Comparison of ENCODE assay signal across 23 cellular contexts in the genomic region with DNA sequence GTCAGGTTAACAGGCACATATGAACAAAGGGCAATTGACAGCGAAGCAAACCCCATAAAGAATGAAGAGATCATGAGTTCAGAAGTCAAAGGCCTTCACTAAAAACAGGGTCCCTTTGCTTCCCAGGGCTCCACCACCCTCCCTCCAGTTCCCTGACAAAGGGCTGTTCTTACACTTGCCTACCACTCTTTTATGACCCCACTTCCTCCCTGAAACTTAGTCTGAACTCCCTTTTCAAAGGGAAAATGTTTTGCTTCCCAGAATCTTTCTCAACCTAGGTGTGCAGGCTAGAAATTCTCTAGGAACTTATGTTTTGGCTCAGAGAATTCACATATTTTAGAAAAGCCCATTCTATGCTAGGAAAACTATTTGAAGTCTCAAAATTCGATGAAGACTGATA.
DNase-seq lines count a peak whose midpoint lies in the region; ATAC-seq lines count a peak whose summit lies in the region.
"Had no signal": no experiment of that assay in that cellular context is flagged by ENCODE, and none has a peak within 500 bp of the region (broad histone marks: within the 10 kb centered on the region; RNA-seq: fewer than 3 reads in every experiment).

No MANE protein-coding gene starts in this region.

- H3K9me3 Mint-ChIP-seq in CD4-positive, alpha-beta memory T cell, result peaks cover 0 to under 1% (median 0%) of the 10 kb centered on the region in 8 donors
- H3K9me3 Mint-ChIP-seq in natural killer cell treated with Interleukin-12 subunit alpha and Interleukin-12 subunit beta and Interleukin-15 and Interleukin-18, amount 100 ng/mL, for 72 hours, result no peaks in the 10 kb centered on the region
- H3K9me3 Mint-ChIP-seq: activated B cell treated with CpG ODN at 0.5 μM for 24 hours; activated T-cell treated with anti-CD3 and anti-CD28 coated beads, Interleukin-2, amount 50 U/mL, for 4 hours; stimulated activated naive CD8-positive, alpha-beta T cell treated with anti-CD3 and anti-CD28 coated beads, Interleukin-15, Interleukin-2, amounts not matched to agents 100 ng/mL and 50 ng/mL, for 24 hours; T-helper 2 cell treated with Interferon-gamma antibody and Interleukin-4, amounts not matched to agents 5 μg/mL and 100 μg/mL, for 36 hours had no signal

- H3K36me3 ChIP-seq in CD4-positive, alpha-beta memory T cell (ENCODE audit: insufficient read depth, low read length), result no peaks in the 10 kb centered on the region
- H3K36me3 ChIP-seq in H7 (replicated peaks; ENCODE audit: control insufficient read depth, insufficient read depth, low read length), result no peaks in the 10 kb centered on the region
- H3K36me3 ChIP-seq: colonic mucosa, tibial nerve had no signal

- H3K4me3 ChIP-seq in CD4-positive, alpha-beta memory T cell (ENCODE audit: low read length in 2 of 2), result no peak overlapping the region
- no peak overlapping the region for H3K4me3 ChIP-seq in H7 (ENCODE audit: insufficient read depth, low read depth, low read length)
- H3K4me3 ChIP-seq: colonic mucosa, skin epidermis, tibial nerve had no signal

- POLR2A ChIA-PET in CD4-positive, alpha-beta memory T cell (lab: Charles Lee; ENCODE audit: partially characterized antibody), result interaction anchor here (1.6 to 2.4 kb wide), 2 partner anchors 22 to 86 kb away, joined by 5 to 12 read pairs; partner anchors contain the start of gene ITGA4

- peaks cover 2 to 6% of the 10 kb centered on the region in 2 donors for H3K36me3 Mint-ChIP-seq in CD4-positive, alpha-beta memory T cell
- no peaks in the 10 kb centered on the region for H3K36me3 Mint-ChIP-seq in T-helper 17 cell (ENCODE audit: low read depth)
- no peaks in the 10 kb centered on the region for H3K36me3 Mint-ChIP-seq in natural killer cell treated with Interleukin-12 subunit alpha and Interleukin-12 subunit beta and Interleukin-15 and Interleukin-18, amount 100 ng/mL, for 72 hours
- H3K36me3 Mint-ChIP-seq: brain had no signal

- no peaks in the 10 kb centered on the region for H3K27me3 Mint-ChIP-seq in CD4-positive, alpha-beta memory T cell
- no peaks in the 10 kb centered on the region for H3K27me3 Mint-ChIP-seq in T-helper 17 cell
- H3K27me3 Mint-ChIP-seq in natural killer cell treated with Interleukin-12 subunit alpha and Interleukin-12 subunit beta and Interleukin-15 and Interleukin-18, amount 100 ng/mL, for 72 hours, result no peaks in the 10 kb centered on the region
- H3K27me3 Mint-ChIP-seq: activated B cell treated with CpG ODN at 0.5 μM for 24 hours; stimulated activated naive CD8-positive, alpha-beta T cell treated with anti-CD3 and anti-CD28 coated beads, Interleukin-15, Interleukin-2, amounts not matched to agents 100 ng/mL and 50 ng/mL, for 24 hours had no signal

- peaks cover 28% of the 10 kb centered on the region for H3K4me1 ChIP-seq in CD4-positive, alpha-beta memory T cell (ENCODE audit: insufficient read depth, low read length)
- H3K4me1 ChIP-seq: colonic mucosa had no signal

- no peak overlapping the region for H3K27ac ChIP-seq in CD4-positive, alpha-beta memory T cell (ENCODE audit: low read depth, low read length)
- H3K27ac ChIP-seq in caudate nucleus (ENCODE audit: low read depth, low read length), result no peak overlapping the region
- H3K27ac ChIP-seq: colonic mucosa, tibial nerve had no signal

- CTCF ChIA-PET in CD4-positive, alpha-beta memory T cell (lab: Charles Lee; ENCODE audit: partially characterized antibody), result no interaction called here

- DNase-seq in CD4-positive, alpha-beta memory T cell, result no peak
- DNase-seq in H7 (peak; percentile 5), T-helper 17 cell (no peak), HuH-7 (ENCODE audit: low spot score) (no peak), hypothalamus (lab: John Stamatoyannopoulos, UW) (no peak), caudate nucleus (lab: John Stamatoyannopoulos, UW) (no peak)
- no peak for DNase-seq in natural killer cell treated with Interleukin-12 subunit alpha and Interleukin-12 subunit beta and Interleukin-15 and Interleukin-18, amount 100 ng/mL, for 72 hours (ENCODE audit: low spot score)
- DNase-seq: activated B cell treated with CpG ODN at 0.5 μM for 24 hours; activated naive CD4-positive, alpha-beta T cell treated with anti-CD3 and anti-CD28 coated beads, Interleukin-2, amount 50 U/mL, for 16 hours; activated T-cell treated with anti-CD3 and anti-CD28 coated beads, Interleukin-2, amount 50 U/mL, for 4 hours; colonic mucosa; left colon; mesendoderm; NCI-H1694; PC-3; SIG-M5; stimulated activated CD4-positive, alpha-beta T cell treated with anti-CD3 and anti-CD28 coated beads, Interleukin-2, amount 100 ng/mL, for 48 hours had no signal

- H3K4me1 Mint-ChIP-seq in CD4-positive, alpha-beta memory T cell, result peaks cover 17 to 36% (median 27%) of the 10 kb centered on the region in 4 donors
- peaks cover 15% of the 10 kb centered on the region for H3K4me1 Mint-ChIP-seq in T-helper 17 cell
- H3K4me1 Mint-ChIP-seq in natural killer cell treated with Interleukin-12 subunit alpha and Interleukin-12 subunit beta and Interleukin-15 and Interleukin-18, amount 100 ng/mL, for 72 hours (ENCODE audit: low read depth in 2 of 2), result peaks cover 22 to 26% of the 10 kb centered on the region in 2 donors

- no peak for ATAC-seq in T-helper 17 cell
- ATAC-seq in natural killer cell treated with Interleukin-12 subunit alpha and Interleukin-12 subunit beta and Interleukin-15 and Interleukin-18, amount 100 ng/mL, for 72 hours, result no peak
- ATAC-seq in HG02678 (IDR thresholded peaks at IDR 0.05; ENCODE audit: unreplicated experiment), result no peak
- ATAC-seq: activated T-cell treated with anti-CD3 and anti-CD28 coated beads, Interleukin-2, amount 50 U/mL, for 4 hours; left colon; PC-3 had no signal

- no peaks in the 10 kb centered on the region for H3K9me3 ChIP-seq in CD4-positive, alpha-beta memory T cell (ENCODE audit: control insufficient read depth in 1 of 2, low read length in 2 of 2)
- no peaks in the 10 kb centered on the region for H3K9me3 ChIP-seq in T-helper 17 cell (ENCODE audit: control insufficient read depth, low read length, poor library complexity, severe bottlenecking)
- H3K9me3 ChIP-seq: colonic mucosa, tibial nerve had no signal

- peak overlapping the region in 6 of 7 donors; percentile 36 to 90 (median 85) for H3K27ac Mint-ChIP-seq in CD4-positive, alpha-beta memory T cell
- H3K27ac Mint-ChIP-seq in T-helper 17 cell, result peak overlapping the region; percentile 81
- H3K27ac Mint-ChIP-seq in natural killer cell treated with Interleukin-12 subunit alpha and Interleukin-12 subunit beta and Interleukin-15 and Interleukin-18, amount 100 ng/mL, for 72 hours, result peak overlapping the region; percentile 4 to 28
- H3K27ac Mint-ChIP-seq: activated B cell treated with CpG ODN at 0.5 μM for 24 hours; T-helper 2 cell treated with Interferon-gamma antibody and Interleukin-4, amounts not matched to agents 5 μg/mL and 100 μg/mL, for 36 hours had no signal

- peak overlapping the region in 4 of 8 donors; percentile 6 to 33 (median 19) for H3K4me3 Mint-ChIP-seq in CD4-positive, alpha-beta memory T cell
- no peak overlapping the region for H3K4me3 Mint-ChIP-seq in T-helper 17 cell
- H3K4me3 Mint-ChIP-seq in natural killer cell treated with Interleukin-12 subunit alpha and Interleukin-12 subunit beta and Interleukin-15 and Interleukin-18, amount 100 ng/mL, for 72 hours, result no peak overlapping the region
- H3K4me3 Mint-ChIP-seq: activated B cell treated with CpG ODN at 0.5 μM for 24 hours; activated T-cell treated with anti-CD3 and anti-CD28 coated beads, Interleukin-2, amount 50 U/mL, for 4 hours; stimulated activated naive CD8-positive, alpha-beta T cell treated with anti-CD3 and anti-CD28 coated beads, Interleukin-15, Interleukin-2, amounts not matched to agents 100 ng/mL and 50 ng/mL, for 24 hours; T-helper 2 cell treated with Interferon-gamma antibody and Interleukin-4, amounts not matched to agents 5 μg/mL and 100 μg/mL, for 36 hours had no signal

- no peaks in the 10 kb centered on the region for H3K27me3 ChIP-seq in CD4-positive, alpha-beta memory T cell (ENCODE audit: insufficient read depth, low read length)
- no peaks in the 10 kb centered on the region for H3K27me3 ChIP-seq in H7 (ENCODE audit: control insufficient read depth, insufficient read depth, low read length)
- H3K27me3 ChIP-seq: colonic mucosa, tibial nerve had no signal

- intact Hi-C loops in CD4-positive, alpha-beta memory T cell (cut with micrococcal nuclease), result no loop called here

Comparison
In these comparisons a context has a peak if more than half of its experiments do, and no peak if none do; other contexts are left out.
1. H3K27ac Mint-ChIP-seq: peak in every context shown above with its lines; median percentile 85 in CD4-positive, alpha-beta memory T cell; 81 in T-helper 17 cell; 16 in natural killer cell treated with Interleukin-12 subunit alpha and Interleukin-12 subunit beta and Interleukin-15 and Interleukin-18, amount 100 ng/mL, for 72 hours.